ENCODE assay signal across 1 cellular context in the genomic region with DNA sequence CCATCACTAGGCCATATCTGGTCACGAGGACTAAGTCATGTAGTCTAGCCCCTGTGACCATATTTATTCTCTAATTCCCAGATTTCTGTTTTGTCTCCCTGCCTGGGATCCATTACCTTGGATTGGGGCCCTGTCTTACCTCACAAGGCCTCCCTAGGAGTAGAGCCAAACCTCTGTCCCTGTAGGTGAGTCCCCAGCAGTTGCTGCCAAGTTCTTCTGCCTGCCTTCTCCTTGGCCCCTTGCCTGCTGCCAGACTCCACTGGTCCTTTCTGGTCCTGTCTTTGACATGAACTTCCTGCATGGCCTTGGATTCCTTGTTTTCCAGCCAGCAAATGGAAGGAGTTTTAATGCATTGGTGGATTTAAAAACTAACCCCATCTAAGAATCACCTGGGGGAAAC.
TF ChIP-seq lines count a peak whose summit lies in the region.

No MANE protein-coding gene starts in this region.

TF ChIP-seq in H1, 55 proteins besides CTCF, POLR2A, EP300 and RAD21:
- TF ChIP-seq ATF2 (IDR thresholded peaks at IDR 0.05; ENCODE audit: low read length) (no peak), JUN (IDR thresholded peaks at IDR 0.05; ENCODE audit: low read depth, low read length) (no peak), EGR1 (IDR thresholded peaks at IDR 0.05; ENCODE audit: borderline replicate concordance, low read depth, low read length) (no peak), SP2 (IDR thresholded peaks at IDR 0.05; ENCODE audit: low read length) (no peak)
- TF ChIP-seq, protein P1, sequence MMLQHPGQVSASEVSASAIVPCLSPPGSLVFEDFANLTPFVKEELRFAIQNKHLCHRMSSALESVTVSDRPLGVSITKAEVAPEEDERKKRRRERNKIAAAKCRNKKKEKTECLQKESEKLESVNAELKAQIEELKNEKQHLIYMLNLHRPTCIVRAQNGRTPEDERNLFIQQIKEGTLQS (IDR thresholded peaks at IDR 0.05; ENCODE audit: insufficient read depth, low read depth, low read length) = no peak
